Comparison of ENCODE assay signal across 2 cellular contexts in genomic region chr13:51339354-51339753, GRCh38.
TF ChIP-seq lines count a peak whose summit lies in the region.

Gene SERPINE3 (plus strand): TSS chr13:51339691. CDS start chr13:51341092, 1,401 bp downstream.

TF ChIP-seq in GM23338, 12 proteins besides CTCF, POLR2A, EP300 and RAD21:
- TF ChIP-seq JUNB (IDR thresholded peaks at IDR 0.05; ENCODE audit: unreplicated experiment) (no peak), ETS1 (IDR thresholded peaks at IDR 0.05) (no peak), ZNF114 (CRISPR knock-in tag; IDR thresholded peaks at IDR 0.05) (no peak)

TF ChIP-seq in H1, 55 proteins besides CTCF, POLR2A, EP300 and RAD21:
- no peak for TF ChIP-seq CTBP2 (IDR thresholded peaks at IDR 0.05; ENCODE audit: borderline replicate concordance, insufficient read depth, insufficient read length, low read length)
- no peak for TF ChIP-seq PHF8 (conservative IDR thresholded peaks at IDR 0.05; ENCODE audit: low read depth, low read length)
- TF ChIP-seq SIRT6 (IDR thresholded peaks at IDR 0.05; ENCODE audit: low read length), result no peak
- TF ChIP-seq USF2 (IDR thresholded peaks at IDR 0.05; ENCODE audit: low read length), result no peak
- TF ChIP-seq KDM4A (IDR thresholded peaks at IDR 0.05; ENCODE audit: low read depth, low read length, severe bottlenecking), result no peak
- no peak for TF ChIP-seq NANOG (IDR thresholded peaks at IDR 0.05; ENCODE audit: insufficient read depth, low read depth, low read length, poor library complexity, severe bottlenecking)
- TF ChIP-seq SIN3A (conservative IDR thresholded peaks at IDR 0.05 in 1 of 2, IDR thresholded peaks at IDR 0.05 in 1 of 2; ENCODE audit: low read depth in 1 of 2, low read length in 2 of 2), result no peak
- no peak for TF ChIP-seq MAFK (IDR thresholded peaks at IDR 0.05; ENCODE audit: low read depth, low read length)
- TF ChIP-seq YY1 (IDR thresholded peaks at IDR 0.05; ENCODE audit: low read depth, low read length), result no peak
- no peak for TF ChIP-seq EZH2 (IDR thresholded peaks at IDR 0.05; ENCODE audit: low read depth, low read length, severe bottlenecking)
- no peak for TF ChIP-seq SP2 (IDR thresholded peaks at IDR 0.05; ENCODE audit: low read length)
- no peak for TF ChIP-seq NRF1 (IDR thresholded peaks at IDR 0.05; ENCODE audit: low read depth, low read length)
- no peak for TF ChIP-seq FOSL1 (IDR thresholded peaks at IDR 0.05; ENCODE audit: insufficient read depth, low read depth, low read length)
